Comparison of ENCODE assay signal across 16 cellular contexts in the genomic region with DNA sequence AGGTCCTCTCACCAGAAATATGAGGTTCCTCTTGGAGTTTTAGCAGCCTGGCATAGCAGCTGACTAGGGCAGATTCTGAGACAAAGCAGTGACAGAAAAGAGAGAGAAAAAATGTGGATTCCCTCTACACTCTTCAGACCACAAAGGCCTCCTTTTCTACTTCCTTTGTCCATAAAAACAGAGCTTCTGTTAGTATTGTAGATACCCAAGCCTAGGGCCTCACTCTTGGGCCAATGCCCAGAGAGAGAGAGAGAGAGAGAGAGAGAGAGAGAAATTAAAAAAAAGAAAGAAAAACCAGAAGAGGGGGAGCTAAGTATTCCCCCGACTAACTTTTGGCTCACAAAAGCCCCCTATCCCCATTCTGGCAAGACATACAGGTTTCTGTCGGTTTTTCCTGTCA. TPM values are rescaled to one million over a fixed set of nuclear protein-coding genes. Genes with fewer than 3 reads are reported as not detected.
"Had no signal": no experiment of that assay in that cellular context is flagged by ENCODE, and none has a peak within 500 bp of the region (broad histone marks: within the 10 kb centered on the region; RNA-seq: fewer than 3 reads in every experiment).

No MANE protein-coding gene starts in this region.

- DNase-seq: activated CD4-positive, alpha-beta T cell treated with anti-CD3 and anti-CD28 coated beads, Interleukin-2, amount 10 ng/mL, durations not matched to agents 7 days and 5 days; activated CD4-positive, CD25-positive, alpha-beta regulatory T cell; activated CD8-positive, alpha-beta memory T cell treated with anti-CD3 and anti-CD28 coated beads for 24 hours; activated naive CD4-positive, alpha-beta T cell treated with anti-CD3 and anti-CD28 coated beads, Interleukin-2, amount 50 U/mL, for 16 hours; activated T-cell treated with anti-CD3 and anti-CD28 coated beads for 4 hours; adrenal gland; esophagus squamous epithelium; naive thymus-derived CD4-positive, alpha-beta T cell; right lobe of liver; transverse colon had no signal

- H3K36me3 Mint-ChIP-seq: stimulated activated memory B cell treated with anti-CD40 and anti-IgM and Interleukin-4, amounts not matched to agents 10 μg/mL and 1 μg/mL and 100 μg/mL, for 72 hours had no signal

- H3K4me3 Mint-ChIP-seq: activated CD4-positive, alpha-beta T cell treated with anti-CD3 and anti-CD28 coated beads, Interleukin-2, amount 10 ng/mL, durations not matched to agents 7 days and 5 days; activated T-helper 17 cell treated with anti-CD3 and anti-CD28 coated beads, Interleukin-2, amount 50 U/mL, for 72 hours; stimulated activated memory B cell treated with anti-CD40 and anti-IgM and Interleukin-4, amounts not matched to agents 10 μg/mL and 1 μg/mL and 100 μg/mL, for 72 hours; T-helper 1 cell treated with Interleukin-12 subunit alpha and Interleukin-12 subunit beta and Interleukin-4 antibody, amounts not matched to agents 30 μg/mL and 1 μg/mL, for 36 hours had no signal

- H3K4me3 ChIP-seq: adrenal gland, esophagus squamous epithelium, gastroesophageal sphincter, prostate gland, right lobe of liver, transverse colon had no signal

- H3K9me3 Mint-ChIP-seq: activated CD4-positive, alpha-beta T cell treated with anti-CD3 and anti-CD28 coated beads, Interleukin-2, amount 10 ng/mL, durations not matched to agents 7 days and 5 days had no signal

- H3K36me3 ChIP-seq: prostate gland had no signal

- H3K27ac Mint-ChIP-seq: activated CD4-positive, alpha-beta T cell treated with anti-CD3 and anti-CD28 coated beads, Interleukin-2, amount 10 ng/mL, durations not matched to agents 7 days and 5 days; activated T-helper 17 cell treated with anti-CD3 and anti-CD28 coated beads, Interleukin-2, amount 50 U/mL, for 72 hours; naive thymus-derived CD4-positive, alpha-beta T cell; stimulated activated memory B cell treated with anti-CD40 and anti-IgM and Interleukin-4, amounts not matched to agents 10 μg/mL and 1 μg/mL and 100 μg/mL, for 72 hours; T-helper 1 cell treated with Interleukin-12 subunit alpha and Interleukin-12 subunit beta and Interleukin-4 antibody, amounts not matched to agents 30 μg/mL and 1 μg/mL, for 36 hours had no signal

- H3K4me1 ChIP-seq: prostate gland had no signal

- H3K9me3 ChIP-seq: adrenal gland, esophagus squamous epithelium, gastroesophageal sphincter, prostate gland, right lobe of liver, transverse colon had no signal

- H3K27me3 ChIP-seq: adrenal gland, gastroesophageal sphincter, right lobe of liver, transverse colon had no signal

- H3K27ac ChIP-seq: adrenal gland, esophagus squamous epithelium, gastroesophageal sphincter, prostate gland, right lobe of liver, transverse colon had no signal

- ATAC-seq: activated T-helper 17 cell treated with anti-CD3 and anti-CD28 coated beads, Interleukin-2, amount 50 U/mL, for 72 hours; gastroesophageal sphincter; naive thymus-derived CD4-positive, alpha-beta T cell; right lobe of liver; SK-N-SH treated with all-trans-retinoic acid at 6 μM for 48 hours; stimulated activated memory B cell treated with anti-CD40 and anti-IgM and Interleukin-4, amounts not matched to agents 10 μg/mL and 1 μg/mL and 100 μg/mL, for 72 hours had no signal

RNA-seq across cellular contexts. Expression of a gene that starts 35.7 kb away (rescaled TPM):
- total RNA-seq: activated T-helper 17 cell treated with anti-CD3 and anti-CD28 coated beads, Interleukin-2, amount 50 U/mL, for 72 hours had no signal
